Comparison of ENCODE assay signal across 8 cellular contexts in the genomic region with DNA sequence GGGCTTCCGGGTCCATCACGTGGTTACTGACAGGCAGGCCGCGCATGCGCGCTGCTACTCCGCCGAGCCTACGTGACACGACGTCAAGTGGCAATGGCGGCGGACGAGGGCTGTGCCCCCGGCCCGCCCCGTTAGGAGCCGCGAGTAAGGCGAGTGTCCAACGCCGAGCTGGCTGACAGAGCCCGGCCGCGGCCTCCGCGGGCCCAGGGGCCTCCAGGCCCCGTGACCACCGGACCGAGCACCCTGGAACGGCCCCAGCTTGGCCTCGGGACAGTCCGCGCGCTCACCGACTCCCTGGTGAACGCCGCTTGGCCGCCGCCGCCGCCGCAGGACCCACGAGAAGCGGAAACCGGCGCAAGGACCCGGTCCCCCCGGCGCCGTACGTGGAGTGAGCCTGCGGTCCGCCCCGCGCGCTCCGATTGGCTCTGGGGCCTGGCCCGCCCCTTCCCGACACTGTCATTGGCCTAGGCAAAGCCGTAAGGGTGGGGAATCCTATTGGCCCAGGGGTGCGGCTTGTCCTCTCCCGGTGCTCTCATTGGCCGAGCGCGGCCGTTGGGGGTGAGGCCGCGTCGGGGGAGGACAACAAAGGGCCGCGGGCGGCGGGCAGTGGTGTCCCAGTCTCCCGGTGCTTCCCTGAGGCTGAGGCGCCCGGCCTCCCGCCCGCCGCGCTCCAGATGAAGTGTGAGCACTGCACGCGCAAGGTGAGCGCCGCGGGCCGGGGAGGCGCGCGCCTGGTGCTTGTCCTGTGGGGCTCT. TPM values are rescaled to one million over a fixed set of nuclear protein-coding genes. Genes with fewer than 3 reads are reported as not detected.
A peak's percentile ranks its signal among the peaks of the same experiment; 100 is the strongest.
DNase-seq lines count a peak whose midpoint lies in the region; TF ChIP-seq lines count a peak whose summit lies in the region.

A gene (plus strand): TSS at position 612 of the 755 bp plus-strand sequence. CDS start 63 bp downstream, at position 675.

- H3K27ac Mint-ChIP-seq in neural crest cell (ENCODE audit: unreplicated experiment) = peak within 1 kb of the TSS; percentile 83

- no peaks in the 10 kb centered on the region for H3K27me3 Mint-ChIP-seq in neural crest cell (ENCODE audit: low read depth)

- H3K36me3 Mint-ChIP-seq in neural crest cell (ENCODE audit: low read depth) = peaks cover 7% of the 10 kb centered on the region

- peaks cover 3% of the 10 kb centered on the region for H3K9me3 Mint-ChIP-seq in neural crest cell

- H3K4me3 ChIP-seq in HAP-1 (peak within 1 kb of the TSS; percentile 63), MM.1S (ENCODE audit: low read length) (peak within 1 kb of the TSS; percentile 90), fibroblast of villous mesenchyme (ENCODE audit: low read depth, low read length) (peak within 1 kb of the TSS; percentile 84), stomach smooth muscle (ENCODE audit: low read length in 2 of 2) (peak within 1 kb of the TSS; percentile 85 to 88)

- H3K27me3 ChIP-seq in HAP-1 (ENCODE audit: low read depth) (no peaks in the 10 kb centered on the region), MM.1S (replicated peaks; ENCODE audit: insufficient read depth, low read length) (no peaks in the 10 kb centered on the region), stomach smooth muscle (ENCODE audit: control insufficient read depth in 1 of 2, insufficient read depth in 2 of 2, low read length in 2 of 2) (no peaks in the 10 kb centered on the region)

- in situ Hi-C loops in HAP-1 (cut with MboI; ENCODE audit: low sequenced_read_pairs) = no loop called here

- H2AFZ ChIP-seq in MM.1S (ENCODE audit: low read length) = peak within 1 kb of the TSS; percentile 46; the same call in 1 of the 2 replicates

- peak within 1 kb of the TSS; percentile 100 for H3K27ac ChIP-seq in MM.1S (ENCODE audit: low read length)
- H3K27ac ChIP-seq in stomach smooth muscle (ENCODE audit: low read length) = peak within 1 kb of the TSS; percentile 99

- no peaks in the 10 kb centered on the region for H4K20me1 ChIP-seq in MM.1S (ENCODE audit: insufficient read depth, low read length)

- H3K9ac ChIP-seq in ES-I3 (ENCODE audit: low read depth, low read length) (peak within 1 kb of the TSS; percentile 86), MM.1S (ENCODE audit: low read length) (peak within 1 kb of the TSS; percentile 99), stomach smooth muscle (ENCODE audit: low read length in 2 of 2) (peak within 1 kb of the TSS; percentile 83 to 98)

- no peaks in the 10 kb centered on the region for H3K9me3 ChIP-seq in ES-I3 (ENCODE audit: control insufficient read depth, insufficient read depth, low read length)
- no peaks in the 10 kb centered on the region; the same call in 1 of the 2 replicates for H3K9me3 ChIP-seq in HAP-1
- no peaks in the 10 kb centered on the region for H3K9me3 ChIP-seq in MM.1S (replicated peaks; ENCODE audit: insufficient read depth, low read length)
- H3K9me3 ChIP-seq in stomach smooth muscle (ENCODE audit: control insufficient read depth in 2 of 2, low read length in 2 of 2) = no peaks in the 10 kb centered on the region

- peaks cover 17% of the 10 kb centered on the region for H3K4me1 Mint-ChIP-seq in neural crest cell

- peak within 1 kb of the TSS; percentile 97 for H3K4me2 ChIP-seq in MM.1S (ENCODE audit: low read depth, low read length)

- H3K79me2 ChIP-seq in MM.1S (ENCODE audit: low read length) = peaks cover 33% of the 10 kb centered on the region

- TF ChIP-seq CTCF in MM.1S (IDR thresholded peaks at IDR 0.05; ENCODE audit: low read length) = no peak
- no peak for TF ChIP-seq CTCF in fibroblast of villous mesenchyme (IDR thresholded peaks at IDR 0.05; ENCODE audit: insufficient read depth, low read depth, low read length)
- no peak for TF ChIP-seq CTCF in neural crest cell (conservative IDR thresholded peaks at IDR 0.05)

- H3F3A ChIP-seq in MM.1S (ENCODE audit: insufficient read depth, low read length) = peaks cover 23% of the 10 kb centered on the region

- peak; percentile 96 to 99 for DNase-seq in HAP-1 (ENCODE audit: low spot score in 2 of 2)
- DNase-seq in MM.1S = peak; percentile 98
- DNase-seq in SIG-M5 (lab: John Stamatoyannopoulos, UW) = peak; percentile 91
- peak; percentile 94 for DNase-seq in activated gamma-delta T cell (lab: John Stamatoyannopoulos, UW)
- peak; percentile 98 for DNase-seq in fibroblast of villous mesenchyme (ENCODE audit: low read depth)
- DNase-seq in neural crest cell (ENCODE audit: low read depth, low spot score) = peak; percentile 91

- H3K9me2 ChIP-seq in MM.1S (replicated peaks; ENCODE audit: insufficient read depth, low read length) = no peaks in the 10 kb centered on the region

- H3K36me3 ChIP-seq in ES-I3 (ENCODE audit: insufficient read depth, low read length) (0 out of 2 replicates have a peak, but pooled peaks cover 3% of the 10 kb centered on the region), HAP-1 (replicated peaks) (peaks cover 31% of the 10 kb centered on the region), MM.1S (replicated peaks; ENCODE audit: insufficient read depth, low read length) (no peaks in the 10 kb centered on the region), stomach smooth muscle (ENCODE audit: control insufficient read depth in 2 of 2, insufficient read depth in 2 of 2, low read length in 2 of 2) (peaks cover 14 to 16% of the 10 kb centered on the region in 2 donors)

- no peaks in the 10 kb centered on the region for H3K4me1 ChIP-seq in ES-I3 (ENCODE audit: insufficient read depth, low read length)
- H3K4me1 ChIP-seq in HAP-1 = peaks cover 10% of the 10 kb centered on the region
- peaks cover 19% of the 10 kb centered on the region for H3K4me1 ChIP-seq in MM.1S (ENCODE audit: low read length)
- peaks cover 17% of the 10 kb centered on the region for H3K4me1 ChIP-seq in stomach smooth muscle (ENCODE audit: control insufficient read depth, insufficient read depth, low read length)

- peak within 1 kb of the TSS; percentile 95 for H3K4me3 Mint-ChIP-seq in neural crest cell

RNA-seq across cellular contexts. Expression of the gene that starts here (rescaled TPM):
- total RNA-seq in fibroblast of villous mesenchyme (21.6 and 30.3 TPM in 2 replicates), neural crest cell (73.3 and 84.2 TPM in 2 replicates)

Comparison
In these comparisons a context has a peak if more than half of its experiments do, and no peak if none do; other contexts are left out.
1. Peak in every context shown above with its lines: DNase-seq, H3K4me3 ChIP-seq and H3K27ac ChIP-seq.